Comparison of ENCODE assay signal across 9 cellular contexts in the genomic region with DNA sequence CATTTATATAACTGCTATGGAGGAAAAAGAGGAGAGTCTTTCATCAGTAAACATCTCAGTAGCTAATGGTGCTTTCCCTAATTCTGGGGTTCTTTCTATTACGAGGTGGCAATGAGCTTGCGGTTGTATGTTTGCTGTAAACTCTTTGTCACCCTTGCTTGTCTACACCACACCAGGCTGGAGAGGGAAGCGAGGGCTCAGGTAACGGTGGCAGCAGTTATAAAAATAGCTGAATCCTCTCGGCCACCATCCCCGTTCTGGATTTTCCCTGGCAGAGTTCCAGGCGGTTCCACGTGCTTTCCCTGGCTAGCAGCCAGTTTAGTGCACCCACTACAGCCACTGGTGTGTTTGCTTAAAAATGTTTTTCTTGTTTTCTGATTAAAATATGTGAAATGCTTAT. TPM values are rescaled to one million over a fixed set of nuclear protein-coding genes. Genes with fewer than 3 reads are reported as not detected.
DNase-seq lines count a peak whose midpoint lies in the region; ATAC-seq and TF ChIP-seq lines count a peak whose summit lies in the region.
"Had no signal": no experiment of that assay in that cellular context is flagged by ENCODE, and none has a peak within 500 bp of the region (broad histone marks: within the 10 kb centered on the region; RNA-seq: fewer than 3 reads in every experiment).

No MANE protein-coding gene starts in this region.

- no peak overlapping the region for H4K91ac ChIP-seq in IMR-90 (ENCODE audit: insufficient read depth, low read depth, low read length)

- H3K4me1 Mint-ChIP-seq in memory B cell = peaks cover 12% of the 10 kb centered on the region

- no TSS peak for BruUV-seq in IMR-90 (replicated peaks; lab: Mats Ljungman, UMichigan)

- POLR2A ChIA-PET in IMR-90 (lab: Charles Lee; ENCODE audit: unreplicated experiment) = no interaction called here

- intact Hi-C loops in left ventricle myocardium superior (cut with micrococcal nuclease) = no loop called here
- intact Hi-C loops in right cardiac atrium (cut with DNase I) = no loop called here
- intact Hi-C loops in IMR-90 (cut with micrococcal nuclease) = loop anchor here (10.0 kb wide), 1 partner anchor 755 kb away; no protein-coding TSS in a partner anchor
- intact Hi-C loops in left ventricle myocardium inferior (cut with micrococcal nuclease) = no loop called here

- dilution Hi-C loops in IMR-90 (cut with HindIII; ENCODE audit: low sequenced_read_pairs, unreplicated experiment) = no loop called here

- no peak overlapping the region for H3K4me3 Mint-ChIP-seq in memory B cell

- H4K8ac ChIP-seq in IMR-90 (ENCODE audit: low read depth in 2 of 2, low read length in 2 of 2) = no peak overlapping the region

- H3K4me3 ChIP-seq in right cardiac atrium (ENCODE audit: low read length) (no peak overlapping the region), IMR-90 (ENCODE audit: insufficient read depth, low read depth, low read length) (no peak overlapping the region), left ventricle myocardium inferior (no peak overlapping the region)
- H3K4me3 ChIP-seq: SK-N-MC had no signal

- no peak overlapping the region for H3K4me2 ChIP-seq in IMR-90 (ENCODE audit: low read depth, low read length)

- no peaks in the 10 kb centered on the region for H4K20me1 ChIP-seq in IMR-90 (ENCODE audit: insufficient read depth, low read length)

- H2AK9ac ChIP-seq in IMR-90 (replicated peaks; ENCODE audit: low read depth, low read length, poor library complexity) = no peak overlapping the region

- no peak for TF ChIP-seq RAD21 in IMR-90 (IDR thresholded peaks at IDR 0.05; ENCODE audit: low read length)

- H2BK5ac ChIP-seq in IMR-90 (ENCODE audit: low read depth, low read length, poor library complexity, severe bottlenecking) = no peak overlapping the region

- H3K18ac ChIP-seq in IMR-90 (ENCODE audit: low read depth, low read length) = no peak overlapping the region

- H3K23ac ChIP-seq in IMR-90 (ENCODE audit: low read depth, low read length) = no peak overlapping the region

- H2BK120ac ChIP-seq in IMR-90 (ENCODE audit: low read depth, low read length) = no peak overlapping the region

- H3K4me1 ChIP-seq in right cardiac atrium (ENCODE audit: control insufficient read depth, insufficient read depth, low read length) (no peaks in the 10 kb centered on the region), IMR-90 (ENCODE audit: control insufficient read depth, insufficient read depth, low read length) (peaks cover 5% of the 10 kb centered on the region), left ventricle myocardium inferior (peaks cover 12% of the 10 kb centered on the region)

- no peaks in the 10 kb centered on the region for H3K27me3 ChIP-seq in right cardiac atrium (ENCODE audit: control insufficient read depth, insufficient read depth)
- peaks cover 5% of the 10 kb centered on the region for H3K27me3 ChIP-seq in IMR-90 (ENCODE audit: control insufficient read depth, insufficient read depth, low read length)
- H3K27me3 ChIP-seq in left ventricle myocardium inferior (ENCODE audit: low read depth) = no peaks in the 10 kb centered on the region

- ATAC-seq in left ventricle myocardium superior (no peak), right cardiac atrium (no peak), IMR-90 (ENCODE audit: low read depth) (no peak), memory B cell (ENCODE audit: low read depth) (peak; percentile 67)

- H3K9me3 ChIP-seq in right cardiac atrium (ENCODE audit: control insufficient read depth, low read length) = no peaks in the 10 kb centered on the region
- H3K9me3 ChIP-seq in IMR-90 (ENCODE audit: control insufficient read depth, insufficient read depth, low read length) = no peaks in the 10 kb centered on the region
- no peaks in the 10 kb centered on the region for H3K9me3 ChIP-seq in left ventricle myocardium inferior (replicated peaks)

- WGBS in right cardiac atrium = 28% methylated on average over 8 of the region's 8 CpGs
- WGBS in IMR-90 (ENCODE audit: extremely low coverage in 2 of 2, insufficient read length in 1 of 2), 2 experiments = no CpG with 5 or more reads among the region's 8 CpGs

- H3K9me1 ChIP-seq in IMR-90 (ENCODE audit: insufficient read depth, low read length) = no peaks in the 10 kb centered on the region

- DNase-seq in left ventricle myocardium superior (peak; percentile 33), right cardiac atrium (no peak), IMR-90 (no peak), memory B cell (ENCODE audit: low spot score in 2 of 2) (no peak), midbrain (lab: John Stamatoyannopoulos, UW) (no peak), left ventricle myocardium inferior (no peak), NAMALWA (ENCODE audit: low spot score) (no peak)
- peak; percentile 28 for DNase-seq in activated CD8-positive, alpha-beta memory T cell treated with anti-CD3 and anti-CD28 coated beads, Interleukin-2, amount 50 U/mL, for 4 hours

- in situ Hi-C loops in IMR-90 (cut with MboI; ENCODE audit: low sequenced_read_pairs) = no loop called here

- peaks cover 4% of the 10 kb centered on the region for H3K27me3 Mint-ChIP-seq in memory B cell

- H3K27ac ChIP-seq in right cardiac atrium (ENCODE audit: low read length) (no peak overlapping the region), IMR-90 (ENCODE audit: insufficient read depth, low read length) (no peak overlapping the region), left ventricle myocardium inferior (replicated peaks) (no peak overlapping the region)
- H3K27ac ChIP-seq: SK-N-MC had no signal

- CTCF ChIA-PET in IMR-90 (lab: Yijun Ruan, JAX) = interaction anchor here (1.1 kb wide), 1 partner anchor 13 kb away, joined by 3 read pairs; no protein-coding TSS in a partner anchor

- H3K36me3 Mint-ChIP-seq in memory B cell = no peaks in the 10 kb centered on the region

- no peaks in the 10 kb centered on the region for H3K79me1 ChIP-seq in IMR-90 (ENCODE audit: low read depth in 1 of 2, low read length in 2 of 2)

- H2BK20ac ChIP-seq in IMR-90 (ENCODE audit: low read depth, low read length) = no peak overlapping the region

- no peak overlapping the region for H2BK15ac ChIP-seq in IMR-90 (ENCODE audit: low read depth, low read length)

- no peak for TF ChIP-seq POLR2A in IMR-90 (IDR thresholded peaks at IDR 0.05; ENCODE audit: low read depth, low read length)

- no peak overlapping the region for H3K14ac ChIP-seq in IMR-90 (replicated peaks; ENCODE audit: low read depth, low read length)

- no peak overlapping the region for H4K5ac ChIP-seq in IMR-90 (ENCODE audit: low read depth, low read length)

- no peak overlapping the region for H3K9ac ChIP-seq in IMR-90 (ENCODE audit: low read depth, low read length)

- no peak overlapping the region for H2AK5ac ChIP-seq in IMR-90 (ENCODE audit: low read depth, low read length)

- no peaks in the 10 kb centered on the region for H3K36me3 ChIP-seq in IMR-90 (ENCODE audit: control insufficient read depth, insufficient read depth, low read length)
- no peaks in the 10 kb centered on the region for H3K36me3 ChIP-seq in left ventricle myocardium inferior

- no peaks in the 10 kb centered on the region for H3K9me3 Mint-ChIP-seq in memory B cell

- H3K27ac Mint-ChIP-seq in memory B cell = no peak overlapping the region

- no peak overlapping the region for H3K56ac ChIP-seq in IMR-90 (ENCODE audit: extremely low read depth, insufficient read depth, low read length)

- no peak overlapping the region for H3K4ac ChIP-seq in IMR-90 (ENCODE audit: low read depth, low read length)

- no peak for TF ChIP-seq CTCF in IMR-90 (conservative IDR thresholded peaks at IDR 0.05; ENCODE audit: low read depth, low read length)
- TF ChIP-seq CTCF in left ventricle myocardium inferior (IDR thresholded peaks at IDR 0.05; ENCODE audit: borderline replicate concordance) = no peak

- H2AFZ ChIP-seq in IMR-90 (replicated peaks; ENCODE audit: low read length, poor library complexity) = peak overlapping the region; percentile 18

TF ChIP-seq in IMR-90, 13 proteins besides CTCF, POLR2A, EP300 and RAD21:
- TF ChIP-seq RCOR1 (IDR thresholded peaks at IDR 0.05; ENCODE audit: insufficient replicate concordance, low read length) (no peak), MAFK (IDR thresholded peaks at IDR 0.05; ENCODE audit: low read depth, low read length) (no peak), MXI1 (IDR thresholded peaks at IDR 0.05; ENCODE audit: borderline replicate concordance, low read depth, low read length) (no peak), MAZ (IDR thresholded peaks at IDR 0.05; ENCODE audit: borderline replicate concordance, low read depth, low read length) (no peak), BHLHE40 (IDR thresholded peaks at IDR 0.05; ENCODE audit: low read depth, low read length) (no peak), NFE2L2 (IDR thresholded peaks at IDR 0.05; ENCODE audit: low read depth, low read length) (no peak)
- TF ChIP-seq, protein P1, sequence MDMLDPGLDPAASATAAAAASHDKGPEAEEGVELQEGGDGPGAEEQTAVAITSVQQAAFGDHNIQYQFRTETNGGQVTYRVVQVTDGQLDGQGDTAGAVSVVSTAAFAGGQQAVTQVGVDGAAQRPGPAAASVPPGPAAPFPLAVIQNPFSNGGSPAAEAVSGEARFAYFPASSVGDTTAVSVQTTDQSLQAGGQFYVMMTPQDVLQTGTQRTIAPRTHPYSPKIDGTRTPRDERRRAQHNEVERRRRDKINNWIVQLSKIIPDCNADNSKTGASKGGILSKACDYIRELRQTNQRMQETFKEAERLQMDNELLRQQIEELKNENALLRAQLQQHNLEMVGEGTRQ (IDR thresholded peaks at IDR 0.05; ENCODE audit: low read depth, low read length) = no peak

RNA-seq across cellular contexts. Expression of a gene that starts 39.0 kb away (rescaled TPM):
- total RNA-seq in left ventricle myocardium superior (not detected), right cardiac atrium (under 1 TPM in 2 of 4 donors, not detected in 2; 0.03 to 0.06 TPM), IMR-90 (2012; rRNA removed) (not detected in 2 replicates), left ventricle myocardium inferior (not detected)
- polyA plus RNA-seq in right cardiac atrium (0.02 TPM), IMR-90 (2012; rRNA removed) (under 0.01 TPM in 1 of 2 replicates, not detected in the other)
- polyA plus RNA-seq in IMR-90 (2012; cell fraction: cytosol; rRNA removed) = not detected in 2 replicates
- not detected in 2 replicates for polyA plus RNA-seq in IMR-90 (2012; cell fraction: nucleus; rRNA removed; ENCODE audit: low replicate concordance)

RNA-seq across cellular contexts. Expression of a gene that starts 39.1 kb away (rescaled TPM):
- total RNA-seq in left ventricle myocardium superior = 68.4 TPM
- 10 to 100 TPM; 41.4 to 48.9 (median 46.6) TPM for total RNA-seq in right cardiac atrium
- 19.6 TPM for polyA plus RNA-seq in right cardiac atrium
- total RNA-seq in IMR-90 (2012; rRNA removed) = 33.2 and 38.6 TPM in 2 replicates
- 37.2 and 41.4 TPM in 2 replicates for polyA plus RNA-seq in IMR-90 (2012; rRNA removed)
- polyA plus RNA-seq in IMR-90 (2012; cell fraction: cytosol; rRNA removed) = 20.4 and 27.1 TPM in 2 replicates
- 24.9 and 43.2 TPM in 2 replicates for polyA plus RNA-seq in IMR-90 (2012; cell fraction: nucleus; rRNA removed; ENCODE audit: low replicate concordance)
- 66.8 TPM for total RNA-seq in left ventricle myocardium inferior

Comparison
In these comparisons a context has a peak if more than half of its experiments do, and no peak if none do; other contexts are left out.
1. DNase-seq: peak in left ventricle myocardium superior (single experiment) and activated CD8-positive, alpha-beta memory T cell treated with anti-CD3 and anti-CD28 coated beads, Interleukin-2, amount 50 U/mL, for 4 hours (single experiment); none in right cardiac atrium (0 of 3), IMR-90 (single experiment), memory B cell (0 of 2), midbrain (single experiment), left ventricle myocardium inferior (single experiment) and NAMALWA (single experiment).